9 cellular contexts compared by ENCODE assay signal in the genomic region with DNA sequence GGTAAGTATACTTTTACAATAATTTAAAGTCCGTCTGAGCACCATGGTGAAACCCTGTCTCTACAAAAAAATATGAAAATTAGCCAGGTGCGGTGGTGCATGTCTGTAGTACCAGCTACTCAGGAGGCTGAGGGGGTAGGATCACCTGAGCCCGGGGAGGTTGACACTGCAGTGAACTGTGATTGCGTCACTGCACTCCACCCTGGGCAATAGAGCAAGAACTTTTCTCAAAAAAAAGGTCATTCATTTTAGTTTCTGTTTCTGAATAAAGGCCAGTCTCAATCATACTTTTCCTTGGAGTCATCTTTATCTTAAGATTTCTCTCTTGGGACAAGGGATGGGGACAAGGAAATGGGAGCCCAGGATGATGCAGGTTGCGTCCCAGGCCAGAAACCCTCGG. TPM values are rescaled to one million over a fixed set of nuclear protein-coding genes. Genes with fewer than 3 reads are reported as not detected.
DNase-seq lines count a peak whose midpoint lies in the region; ATAC-seq and TF ChIP-seq lines count a peak whose summit lies in the region.
"Had no signal": no experiment of that assay in that cellular context is flagged by ENCODE, and none has a peak within 500 bp of the region (broad histone marks: within the 10 kb centered on the region; RNA-seq: fewer than 3 reads in every experiment).

No MANE protein-coding gene starts in this region.

- H3K27me3 Mint-ChIP-seq in activated CD8-positive, alpha-beta T cell treated with anti-CD3 and anti-CD28 coated beads for 36 hours: no peaks in the 10 kb centered on the region
- H3K27me3 Mint-ChIP-seq in natural killer cell (ENCODE audit: low read depth in 2 of 2) (no peaks in the 10 kb centered on the region), mesothelial cell of epicardium (ENCODE audit: low read depth) (no peaks in the 10 kb centered on the region)

- peak; percentile 29 for DNase-seq in DMS79 treated with DMSO at 0.1 percent for 48 hours (lab: John Stamatoyannopoulos, UW)
- DNase-seq in DMS79 (lab: John Stamatoyannopoulos, UW): no peak
- DNase-seq in activated CD8-positive, alpha-beta T cell treated with anti-CD3 and anti-CD28 coated beads for 36 hours: peak; percentile 37
- DNase-seq in natural killer cell: no peak
- no peak for DNase-seq in dorsolateral prefrontal cortex
- no peak for DNase-seq in mesothelial cell of epicardium (ENCODE audit: low spot score in 2 of 2, unreplicated experiment in 2 of 2)

- no peak overlapping the region for H3K27ac ChIP-seq in dorsolateral prefrontal cortex
- H3K27ac ChIP-seq: 22Rv1 had no signal

- ATAC-seq in HG02642 (IDR thresholded peaks at IDR 0.05; ENCODE audit: poor library complexity, unreplicated experiment) (peak; percentile 65), natural killer cell (peak in 1 of 3 donors; percentile 44), HG03095 (IDR thresholded peaks at IDR 0.05; ENCODE audit: unreplicated experiment) (no peak)
- no peak for ATAC-seq in activated CD8-positive, alpha-beta T cell treated with anti-CD3 and anti-CD28 coated beads for 36 hours

- CTCF ChIA-PET in activated CD8-positive, alpha-beta T cell treated with anti-CD3 and anti-CD28 coated beads for 36 hours (lab: Charles Lee): interaction anchor here (1.1 kb wide), 1 partner anchor 8 kb away, joined by 3 read pairs; no protein-coding TSS in a partner anchor

- POLR2A ChIA-PET in activated CD8-positive, alpha-beta T cell treated with anti-CD3 and anti-CD28 coated beads for 36 hours (lab: Charles Lee): interaction anchor here (0.7 to 1.2 kb wide), 3 partner anchors 9 to 36 kb away, joined by 3 to 4 read pairs (median 3); no protein-coding TSS in a partner anchor

- H3K9me3 Mint-ChIP-seq in activated CD8-positive, alpha-beta T cell treated with anti-CD3 and anti-CD28 coated beads for 36 hours: peaks cover 2% of the 10 kb centered on the region
- H3K9me3 Mint-ChIP-seq in natural killer cell (no peaks in the 10 kb centered on the region), mesothelial cell of epicardium (peaks cover 5% of the 10 kb centered on the region)

- intact Hi-C loops in activated CD8-positive, alpha-beta T cell treated with anti-CD3 and anti-CD28 coated beads for 36 hours (cut with micrococcal nuclease): no loop called here
- intact Hi-C loops in natural killer cell (cut with micrococcal nuclease): no loop called here
- intact Hi-C loops in dorsolateral prefrontal cortex (cut with DNase I): no loop called here

- TF ChIP-seq CTCF in activated CD8-positive, alpha-beta T cell treated with anti-CD3 and anti-CD28 coated beads for 36 hours (IDR thresholded peaks at IDR 0.05): no peak
- TF ChIP-seq CTCF in natural killer cell (IDR thresholded peaks at IDR 0.05) (no peak), dorsolateral prefrontal cortex (IDR thresholded peaks at IDR 0.05 in 54 of 56, conservative IDR thresholded peaks at IDR 0.05 in 2 of 56; ENCODE audit: low read depth in 1 of 56, partially characterized antibody in 56 of 56) (no peak), mesothelial cell of epicardium (IDR thresholded peaks at IDR 0.05; ENCODE audit: unreplicated experiment) (no peak)

- peak overlapping the region; percentile 80 for H3K27ac Mint-ChIP-seq in activated CD8-positive, alpha-beta T cell treated with anti-CD3 and anti-CD28 coated beads for 36 hours
- H3K27ac Mint-ChIP-seq in natural killer cell (peak overlapping the region; percentile 15 to 58), mesothelial cell of epicardium (no peak overlapping the region)

- peaks cover 28% of the 10 kb centered on the region for H3K36me3 Mint-ChIP-seq in activated CD8-positive, alpha-beta T cell treated with anti-CD3 and anti-CD28 coated beads for 36 hours (ENCODE audit: low read depth)
- H3K36me3 Mint-ChIP-seq in natural killer cell (no peaks in the 10 kb centered on the region), mesothelial cell of epicardium (peaks cover 8% of the 10 kb centered on the region)

- no peak overlapping the region for H3K4me3 ChIP-seq in dorsolateral prefrontal cortex

- peaks cover 63% of the 10 kb centered on the region for H3K4me1 Mint-ChIP-seq in activated CD8-positive, alpha-beta T cell treated with anti-CD3 and anti-CD28 coated beads for 36 hours (ENCODE audit: low read depth)
- H3K4me1 Mint-ChIP-seq in natural killer cell (peaks cover 29 to 32% of the 10 kb centered on the region in 2 donors), mesothelial cell of epicardium (no peaks in the 10 kb centered on the region)

- no peaks in the 10 kb centered on the region for H3K27me3 ChIP-seq in dorsolateral prefrontal cortex

- H3K4me3 Mint-ChIP-seq in activated CD8-positive, alpha-beta T cell treated with anti-CD3 and anti-CD28 coated beads for 36 hours: no peak overlapping the region
- H3K4me3 Mint-ChIP-seq in natural killer cell (no peak overlapping the region), mesothelial cell of epicardium (no peak overlapping the region)

RNA-seq across cellular contexts. Expression of gene ANKRD13A, which starts 12.9 kb away (rescaled TPM):
- 10 to 100 TPM; 33.4 to 37.5 TPM for total RNA-seq in activated CD8-positive, alpha-beta T cell treated with anti-CD3 and anti-CD28 coated beads for 36 hours
- 10 to 100 TPM; 74.9 to 93.6 (median 90.7) TPM for total RNA-seq in natural killer cell
- 10 to 100 TPM; 21.4 to 70.9 (median 41.3) TPM for total RNA-seq in dorsolateral prefrontal cortex
- 25.1 to 28.1 TPM (median 27.6 TPM) in 3 replicates for total RNA-seq in mesothelial cell of epicardium

RNA-seq across cellular contexts. Expression of gene GIT2, which starts 16.0 kb away (rescaled TPM):
- total RNA-seq in activated CD8-positive, alpha-beta T cell treated with anti-CD3 and anti-CD28 coated beads for 36 hours: 10 to 100 TPM; 49.2 to 49.6 TPM
- total RNA-seq in natural killer cell: 100 to 1,000 TPM in 2 of 3 donors, 10 to 100 TPM in 1; 98.8 to 118 (median 117) TPM
- total RNA-seq in dorsolateral prefrontal cortex: 100 to 1,000 TPM in 4 of 120 experiments, 10 to 100 TPM in 116; 54.2 to 101 (median 79.0) TPM
- 41.3 to 42.7 TPM (median 42.6 TPM) in 3 replicates for total RNA-seq in mesothelial cell of epicardium

RNA-seq across cellular contexts. Expression of gene C12orf76, which starts 36.2 kb away (rescaled TPM):
- total RNA-seq in activated CD8-positive, alpha-beta T cell treated with anti-CD3 and anti-CD28 coated beads for 36 hours: 10 to 100 TPM in 1 of 2 experiments, 1 to 10 TPM in 1; 9.7 to 11.0 TPM
- total RNA-seq in natural killer cell (10 to 100 TPM in 2 of 3 donors, 1 to 10 TPM in 1; 9.9 to 12.1 (median 10.9) TPM), dorsolateral prefrontal cortex (100 to 1,000 TPM in 71 of 120 experiments, 10 to 100 TPM in 49; 66.2 to 164 (median 106) TPM), mesothelial cell of epicardium (21.7 to 22.2 TPM (median 21.8 TPM) in 3 replicates)

Comparison
In these comparisons a context has a peak if more than half of its experiments do, and no peak if none do; other contexts are left out.
1. DNase-seq: peak in DMS79 treated with DMSO at 0.1 percent for 48 hours (single experiment) and activated CD8-positive, alpha-beta T cell treated with anti-CD3 and anti-CD28 coated beads for 36 hours (single experiment); none in DMS79 (single experiment), natural killer cell (single experiment), dorsolateral prefrontal cortex (0 of 10) and mesothelial cell of epicardium (0 of 2).